4 cellular contexts compared by ENCODE assay signal in genomic region chr22:11434671-11435070, GRCh38.
DNase-seq lines count a peak whose midpoint lies in the region; ATAC-seq, FAIRE-seq and TF ChIP-seq lines count a peak whose summit lies in the region.
"Not testable (repeated sequence)": the region's sequence is repeated elsewhere in the genome, so short reads cannot be mapped to it uniquely, and the experiment has no call there.

No MANE protein-coding gene starts in this region.

- not testable (repeated sequence) for H3K9me3 Mint-ChIP-seq in chondrocyte (ENCODE audit: low read depth)

- not testable (repeated sequence) for H3K27ac Mint-ChIP-seq in chondrocyte (ENCODE audit: unreplicated experiment)

- H3K9ac ChIP-seq in kidney (ENCODE audit: low read length in 2 of 2), result not testable (repeated sequence)

- TF ChIP-seq CTCF in chondrocyte (IDR thresholded peaks at IDR 0.05); kidney (IDR thresholded peaks at IDR 0.05; ENCODE audit: borderline replicate concordance, extremely low read depth, insufficient read depth): not testable (repeated sequence)

- not testable (repeated sequence) for H3K4me1 ChIP-seq in kidney (ENCODE audit: control insufficient read depth in 1 of 2, insufficient read depth in 1 of 2, low read depth in 1 of 2, low read length in 2 of 2)

- intact Hi-C loops in Right ventricle myocardium inferior (cut with DNase I); kidney (cut with DNase I); posterior vena cava (cut with DNase I): not testable (repeated sequence)

- H3K4me3 Mint-ChIP-seq in chondrocyte (ENCODE audit: unreplicated experiment), result not testable (repeated sequence)

- DNase-seq in chondrocyte (ENCODE audit: low spot score), result peak; percentile 68
- DNase-seq in Right ventricle myocardium inferior (ENCODE audit: missing footprints), result peak; percentile 64
- DNase-seq in kidney, result peak; percentile 2
- peak; percentile 5 for DNase-seq in posterior vena cava (ENCODE audit: low spot score)

- H3K4me3 ChIP-seq in kidney (ENCODE audit: low read length in 2 of 2), result not testable (repeated sequence)

- ATAC-seq in Right ventricle myocardium inferior, result not testable (repeated sequence)

- H3K36me3 Mint-ChIP-seq in chondrocyte (ENCODE audit: low read depth), result not testable (repeated sequence)

- not testable (repeated sequence) for H3K4me1 Mint-ChIP-seq in chondrocyte (ENCODE audit: low read depth)

- H3K27me3 Mint-ChIP-seq in chondrocyte (ENCODE audit: low read depth), result not testable (repeated sequence)

- not testable (repeated sequence) for FAIRE-seq in kidney (lab: Jason Lieb, UNC)

- H3K27ac ChIP-seq in kidney (ENCODE audit: low read depth in 2 of 2, low read length in 2 of 2), result not testable (repeated sequence)

- not testable (repeated sequence) for H3K36me3 ChIP-seq in kidney (ENCODE audit: control insufficient read depth in 1 of 2, insufficient read depth in 2 of 2, low read length in 2 of 2)

- not testable (repeated sequence) for H3K9me3 ChIP-seq in kidney (ENCODE audit: control insufficient read depth in 1 of 2, low read length in 2 of 2)

Comparison
In these comparisons a context has a peak if more than half of its experiments do, and no peak if none do; other contexts are left out.
1. DNase-seq: peak in every context shown above with its lines; median percentile 68 in chondrocyte; 64 in Right ventricle myocardium inferior; 5 in posterior vena cava; 2 in kidney.